In genomic region chr6:74577619-74578018, GRCh38 we compare ENCODE assay signal across 11 cellular contexts.
A peak's percentile ranks its signal among the peaks of the same experiment; 100 is the strongest.
DNase-seq lines count a peak whose midpoint lies in the region; ATAC-seq and TF ChIP-seq lines count a peak whose summit lies in the region.
"Had no signal": no experiment of that assay in that cellular context is flagged by ENCODE, and none has a peak within 500 bp of the region (broad histone marks: within the 10 kb centered on the region; RNA-seq: fewer than 3 reads in every experiment).

No MANE protein-coding gene starts in this region.

- no peak overlapping the region for H3K27ac Mint-ChIP-seq in CD8-positive, alpha-beta T cell
- H3K27ac Mint-ChIP-seq: neural progenitor cell had no signal

- no peaks in the 10 kb centered on the region for H3K27me3 ChIP-seq in GM06990 (replicated peaks; ENCODE audit: control insufficient read depth, insufficient read depth, low read length)
- no peaks in the 10 kb centered on the region for H3K27me3 ChIP-seq in CD8-positive, alpha-beta T cell (ENCODE audit: insufficient read depth, low read length)
- H3K27me3 ChIP-seq: neural progenitor cell, uterus had no signal

- H3K9me3 Mint-ChIP-seq in CD8-positive, alpha-beta T cell = no peaks in the 10 kb centered on the region
- H3K9me3 Mint-ChIP-seq: neural progenitor cell had no signal

- POLR2A ChIA-PET in CD8-positive, alpha-beta T cell (lab: Charles Lee) = no interaction called here

- no peaks in the 10 kb centered on the region for H3K36me3 ChIP-seq in GM06990 (ENCODE audit: control insufficient read depth, insufficient read depth, low read length)
- no peaks in the 10 kb centered on the region for H3K36me3 ChIP-seq in CD8-positive, alpha-beta T cell (ENCODE audit: insufficient read depth, low read length)
- H3K36me3 ChIP-seq: neural progenitor cell, uterus had no signal

- H3K36me3 Mint-ChIP-seq in CD8-positive, alpha-beta T cell = no peaks in the 10 kb centered on the region
- H3K36me3 Mint-ChIP-seq: neural progenitor cell had no signal

- intact Hi-C loops in CD8-positive, alpha-beta T cell (cut with DNase I, micrococcal nuclease) = no loop called here

- no peak for TF ChIP-seq CTCF in GM06990 (IDR thresholded peaks at IDR 0.05; ENCODE audit: insufficient read depth, low read length, poor library complexity, severe bottlenecking)
- no peak for TF ChIP-seq CTCF in CD8-positive, alpha-beta T cell (IDR thresholded peaks at IDR 0.05)

- peak; percentile 15 for DNase-seq in GM06990 (ENCODE audit: extremely low read depth, insufficient read length)
- DNase-seq in NCI-H187 (lab: John Stamatoyannopoulos, UW) = no peak
- DNase-seq in CD1c-positive myeloid dendritic cell (ENCODE audit: extremely low spot score) = no peak
- DNase-seq in CD8-positive, alpha-beta T cell = no peak
- no peak for DNase-seq in activated naive CD4-positive, alpha-beta T cell treated with Interleukin-2 at 50 U/mL for 16 hours
- DNase-seq: activated effector memory CD4-positive, alpha-beta T cell treated with Interleukin-2 at 50 U/mL for 16 hours; uterus had no signal

- H3K4me1 ChIP-seq in CD8-positive, alpha-beta T cell (ENCODE audit: insufficient read depth, low read length) = no peaks in the 10 kb centered on the region
- H3K4me1 ChIP-seq: neural progenitor cell, uterus had no signal

- ATAC-seq in GM19372 (IDR thresholded peaks at IDR 0.05; ENCODE audit: low read depth, unreplicated experiment) (peak; percentile 96), HG02798 (IDR thresholded peaks at IDR 0.05; ENCODE audit: poor library complexity, unreplicated experiment) (peak; percentile 91), HG03565 (IDR thresholded peaks at IDR 0.05; ENCODE audit: unreplicated experiment) (peak; percentile 92)
- ATAC-seq in CD8-positive, alpha-beta T cell = no peak

- H3K27me3 Mint-ChIP-seq in CD8-positive, alpha-beta T cell (ENCODE audit: low read depth) = no peaks in the 10 kb centered on the region

- CTCF ChIA-PET in CD8-positive, alpha-beta T cell (lab: Charles Lee) = no interaction called here

- H3K4me1 Mint-ChIP-seq in CD8-positive, alpha-beta T cell (ENCODE audit: low read depth) = no peaks in the 10 kb centered on the region

- no peaks in the 10 kb centered on the region for H3K9me3 ChIP-seq in CD8-positive, alpha-beta T cell (ENCODE audit: low read length)
- H3K9me3 ChIP-seq: uterus had no signal

- H3K27ac ChIP-seq in CD8-positive, alpha-beta T cell (ENCODE audit: low read depth, low read length) = no peak overlapping the region
- H3K27ac ChIP-seq: neural progenitor cell had no signal

- H3K4me3 Mint-ChIP-seq in CD8-positive, alpha-beta T cell = no peak overlapping the region
- H3K4me3 Mint-ChIP-seq: neural progenitor cell had no signal

- no peak overlapping the region for H3K4me3 ChIP-seq in GM06990 (replicated peaks; ENCODE audit: low read depth, low read length)
- no peak overlapping the region for H3K4me3 ChIP-seq in CD8-positive, alpha-beta T cell (ENCODE audit: low read depth, low read length)
- H3K4me3 ChIP-seq: neural progenitor cell, uterus had no signal
